ENCODE assay signal across 1 cellular context in genomic region chr16:804193-805048, GRCh38.
TF ChIP-seq lines count a peak whose summit lies in the region.

No MANE protein-coding gene starts in this region.

TF ChIP-seq in GM23338, 12 proteins besides CTCF, POLR2A, EP300 and RAD21:
- TF ChIP-seq ZNF462 (CRISPR knock-in tag; IDR thresholded peaks at IDR 0.05) (no peak), REST (IDR thresholded peaks at IDR 0.05; ENCODE audit: unreplicated experiment) (no peak), POLR2AphosphoS5 (IDR thresholded peaks at IDR 0.05; ENCODE audit: low read depth) (no peak), EZH2phosphoT487 (IDR thresholded peaks at IDR 0.05; ENCODE audit: unreplicated experiment) (no peak), ZNF114 (CRISPR knock-in tag; IDR thresholded peaks at IDR 0.05) (no peak), STAT1 (IDR thresholded peaks at IDR 0.05; ENCODE audit: unreplicated experiment) (no peak)
